Comparison of ENCODE assay signal across 1 cellular context in the genomic region with DNA sequence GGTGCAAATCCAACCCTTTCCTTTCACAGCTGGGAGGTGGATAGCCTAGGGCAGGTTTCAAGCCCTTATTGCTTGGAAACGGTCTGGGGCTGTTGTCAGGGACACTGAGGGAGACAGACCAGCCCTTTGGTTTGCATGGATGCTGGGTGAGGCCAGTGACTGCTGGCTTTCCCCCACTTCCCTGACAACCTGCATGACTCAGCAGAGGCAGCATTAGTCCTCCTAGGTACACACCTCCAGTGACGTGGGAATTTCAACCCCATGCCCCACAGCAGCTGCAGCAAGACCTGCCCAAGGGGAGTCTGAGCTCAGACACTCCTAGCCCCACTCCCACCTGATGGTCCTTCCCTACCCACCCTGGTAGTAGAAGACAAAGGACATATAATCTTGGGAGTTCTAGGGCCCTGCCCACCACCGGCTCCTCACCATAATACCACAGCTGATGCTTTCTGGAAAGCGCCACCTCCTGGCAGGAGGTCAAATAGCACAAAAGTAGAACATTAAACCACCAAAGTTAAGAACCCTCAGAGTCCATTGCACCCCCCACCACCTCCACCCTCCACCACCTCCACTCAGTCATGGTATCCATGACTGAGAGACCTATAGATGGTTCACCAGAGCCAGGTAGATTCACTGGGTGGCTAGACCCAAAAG.
TF ChIP-seq lines count a peak whose summit lies in the region.

No MANE protein-coding gene starts in this region.

TF ChIP-seq in GM23338, 12 proteins besides CTCF, POLR2A, EP300 and RAD21 (continued from another document):
- TF ChIP-seq, protein P1, sequence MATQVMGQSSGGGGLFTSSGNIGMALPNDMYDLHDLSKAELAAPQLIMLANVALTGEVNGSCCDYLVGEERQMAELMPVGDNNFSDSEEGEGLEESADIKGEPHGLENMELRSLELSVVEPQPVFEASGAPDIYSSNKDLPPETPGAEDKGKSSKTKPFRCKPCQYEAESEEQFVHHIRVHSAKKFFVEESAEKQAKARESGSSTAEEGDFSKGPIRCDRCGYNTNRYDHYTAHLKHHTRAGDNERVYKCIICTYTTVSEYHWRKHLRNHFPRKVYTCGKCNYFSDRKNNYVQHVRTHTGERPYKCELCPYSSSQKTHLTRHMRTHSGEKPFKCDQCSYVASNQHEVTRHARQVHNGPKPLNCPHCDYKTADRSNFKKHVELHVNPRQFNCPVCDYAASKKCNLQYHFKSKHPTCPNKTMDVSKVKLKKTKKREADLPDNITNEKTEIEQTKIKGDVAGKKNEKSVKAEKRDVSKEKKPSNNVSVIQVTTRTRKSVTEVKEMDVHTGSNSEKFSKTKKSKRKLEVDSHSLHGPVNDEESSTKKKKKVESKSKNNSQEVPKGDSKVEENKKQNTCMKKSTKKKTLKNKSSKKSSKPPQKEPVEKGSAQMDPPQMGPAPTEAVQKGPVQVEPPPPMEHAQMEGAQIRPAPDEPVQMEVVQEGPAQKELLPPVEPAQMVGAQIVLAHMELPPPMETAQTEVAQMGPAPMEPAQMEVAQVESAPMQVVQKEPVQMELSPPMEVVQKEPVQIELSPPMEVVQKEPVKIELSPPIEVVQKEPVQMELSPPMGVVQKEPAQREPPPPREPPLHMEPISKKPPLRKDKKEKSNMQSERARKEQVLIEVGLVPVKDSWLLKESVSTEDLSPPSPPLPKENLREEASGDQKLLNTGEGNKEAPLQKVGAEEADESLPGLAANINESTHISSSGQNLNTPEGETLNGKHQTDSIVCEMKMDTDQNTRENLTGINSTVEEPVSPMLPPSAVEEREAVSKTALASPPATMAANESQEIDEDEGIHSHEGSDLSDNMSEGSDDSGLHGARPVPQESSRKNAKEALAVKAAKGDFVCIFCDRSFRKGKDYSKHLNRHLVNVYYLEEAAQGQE (IDR thresholded peaks at IDR 0.05; ENCODE audit: unreplicated experiment), result no peak
- no peak for TF ChIP-seq JUNB (IDR thresholded peaks at IDR 0.05; ENCODE audit: unreplicated experiment)
- no peak for TF ChIP-seq EZH2phosphoT487 (IDR thresholded peaks at IDR 0.05; ENCODE audit: unreplicated experiment)
- no peak for TF ChIP-seq CREB1 (CRISPR knock-in tag; IDR thresholded peaks at IDR 0.05; ENCODE audit: low read depth)
- TF ChIP-seq POLR2AphosphoS5 (IDR thresholded peaks at IDR 0.05; ENCODE audit: low read depth), result no peak
- TF ChIP-seq, protein P2, sequence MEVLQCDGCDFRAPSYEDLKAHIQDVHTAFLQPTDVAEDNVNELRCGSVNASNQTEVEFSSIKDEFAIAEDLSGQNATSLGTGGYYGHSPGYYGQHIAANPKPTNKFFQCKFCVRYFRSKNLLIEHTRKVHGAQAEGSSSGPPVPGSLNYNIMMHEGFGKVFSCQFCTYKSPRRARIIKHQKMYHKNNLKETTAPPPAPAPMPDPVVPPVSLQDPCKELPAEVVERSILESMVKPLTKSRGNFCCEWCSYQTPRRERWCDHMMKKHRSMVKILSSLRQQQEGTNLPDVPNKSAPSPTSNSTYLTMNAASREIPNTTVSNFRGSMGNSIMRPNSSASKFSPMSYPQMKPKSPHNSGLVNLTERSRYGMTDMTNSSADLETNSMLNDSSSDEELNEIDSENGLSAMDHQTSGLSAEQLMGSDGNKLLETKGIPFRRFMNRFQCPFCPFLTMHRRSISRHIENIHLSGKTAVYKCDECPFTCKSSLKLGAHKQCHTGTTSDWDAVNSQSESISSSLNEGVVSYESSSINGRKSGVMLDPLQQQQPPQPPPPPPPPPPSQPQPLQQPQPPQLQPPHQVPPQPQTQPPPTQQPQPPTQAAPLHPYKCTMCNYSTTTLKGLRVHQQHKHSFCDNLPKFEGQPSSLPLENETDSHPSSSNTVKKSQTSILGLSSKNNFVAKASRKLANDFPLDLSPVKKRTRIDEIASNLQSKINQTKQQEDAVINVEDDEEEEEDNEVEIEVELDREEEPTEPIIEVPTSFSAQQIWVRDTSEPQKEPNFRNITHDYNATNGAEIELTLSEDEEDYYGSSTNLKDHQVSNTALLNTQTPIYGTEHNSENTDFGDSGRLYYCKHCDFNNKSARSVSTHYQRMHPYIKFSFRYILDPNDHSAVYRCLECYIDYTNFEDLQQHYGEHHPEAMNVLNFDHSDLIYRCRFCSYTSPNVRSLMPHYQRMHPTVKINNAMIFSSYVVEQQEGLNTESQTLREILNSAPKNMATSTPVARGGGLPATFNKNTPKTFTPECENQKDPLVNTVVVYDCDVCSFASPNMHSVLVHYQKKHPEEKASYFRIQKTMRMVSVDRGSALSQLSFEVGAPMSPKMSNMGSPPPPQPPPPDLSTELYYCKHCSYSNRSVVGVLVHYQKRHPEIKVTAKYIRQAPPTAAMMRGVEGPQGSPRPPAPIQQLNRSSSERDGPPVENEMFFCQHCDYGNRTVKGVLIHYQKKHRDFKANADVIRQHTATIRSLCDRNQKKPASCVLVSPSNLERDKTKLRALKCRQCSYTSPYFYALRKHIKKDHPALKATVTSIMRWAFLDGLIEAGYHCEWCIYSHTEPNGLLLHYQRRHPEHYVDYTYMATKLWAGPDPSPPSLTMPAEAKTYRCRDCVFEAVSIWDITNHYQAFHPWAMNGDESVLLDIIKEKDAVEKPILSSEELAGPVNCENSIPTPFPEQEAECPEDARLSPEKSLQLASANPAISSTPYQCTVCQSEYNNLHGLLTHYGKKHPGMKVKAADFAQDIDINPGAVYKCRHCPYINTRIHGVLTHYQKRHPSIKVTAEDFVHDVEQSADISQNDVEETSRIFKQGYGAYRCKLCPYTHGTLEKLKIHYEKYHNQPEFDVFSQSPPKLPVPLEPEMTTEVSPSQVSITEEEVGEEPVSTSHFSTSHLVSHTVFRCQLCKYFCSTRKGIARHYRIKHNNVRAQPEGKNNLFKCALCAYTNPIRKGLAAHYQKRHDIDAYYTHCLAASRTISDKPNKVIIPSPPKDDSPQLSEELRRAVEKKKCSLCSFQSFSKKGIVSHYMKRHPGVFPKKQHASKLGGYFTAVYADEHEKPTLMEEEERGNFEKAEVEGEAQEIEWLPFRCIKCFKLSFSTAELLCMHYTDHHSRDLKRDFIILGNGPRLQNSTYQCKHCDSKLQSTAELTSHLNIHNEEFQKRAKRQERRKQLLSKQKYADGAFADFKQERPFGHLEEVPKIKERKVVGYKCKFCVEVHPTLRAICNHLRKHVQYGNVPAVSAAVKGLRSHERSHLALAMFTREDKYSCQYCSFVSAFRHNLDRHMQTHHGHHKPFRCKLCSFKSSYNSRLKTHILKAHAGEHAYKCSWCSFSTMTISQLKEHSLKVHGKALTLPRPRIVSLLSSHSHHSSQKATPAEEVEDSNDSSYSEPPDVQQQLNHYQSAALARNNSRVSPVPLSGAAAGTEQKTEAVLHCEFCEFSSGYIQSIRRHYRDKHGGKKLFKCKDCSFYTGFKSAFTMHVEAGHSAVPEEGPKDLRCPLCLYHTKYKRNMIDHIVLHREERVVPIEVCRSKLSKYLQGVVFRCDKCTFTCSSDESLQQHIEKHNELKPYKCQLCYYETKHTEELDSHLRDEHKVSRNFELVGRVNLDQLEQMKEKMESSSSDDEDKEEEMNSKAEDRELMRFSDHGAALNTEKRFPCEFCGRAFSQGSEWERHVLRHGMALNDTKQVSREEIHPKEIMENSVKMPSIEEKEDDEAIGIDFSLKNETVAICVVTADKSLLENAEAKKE (CRISPR knock-in tag; IDR thresholded peaks at IDR 0.05), result no peak
- no peak for TF ChIP-seq ZNF331 (CRISPR knock-in tag; IDR thresholded peaks at IDR 0.05; ENCODE audit: low read depth)
